1 cellular context compared by ENCODE assay signal in genomic region chrX:154526901-154527675, GRCh38.
A peak's percentile ranks its signal among the peaks of the same experiment; 100 is the strongest.
TF ChIP-seq lines count a peak whose summit lies in the region.

No MANE protein-coding gene starts in this region.

TF ChIP-seq in K562, 482 proteins besides CTCF, POLR2A, EP300 and RAD21 (continued from another document and continues in another):
- TF ChIP-seq, protein P1, sequence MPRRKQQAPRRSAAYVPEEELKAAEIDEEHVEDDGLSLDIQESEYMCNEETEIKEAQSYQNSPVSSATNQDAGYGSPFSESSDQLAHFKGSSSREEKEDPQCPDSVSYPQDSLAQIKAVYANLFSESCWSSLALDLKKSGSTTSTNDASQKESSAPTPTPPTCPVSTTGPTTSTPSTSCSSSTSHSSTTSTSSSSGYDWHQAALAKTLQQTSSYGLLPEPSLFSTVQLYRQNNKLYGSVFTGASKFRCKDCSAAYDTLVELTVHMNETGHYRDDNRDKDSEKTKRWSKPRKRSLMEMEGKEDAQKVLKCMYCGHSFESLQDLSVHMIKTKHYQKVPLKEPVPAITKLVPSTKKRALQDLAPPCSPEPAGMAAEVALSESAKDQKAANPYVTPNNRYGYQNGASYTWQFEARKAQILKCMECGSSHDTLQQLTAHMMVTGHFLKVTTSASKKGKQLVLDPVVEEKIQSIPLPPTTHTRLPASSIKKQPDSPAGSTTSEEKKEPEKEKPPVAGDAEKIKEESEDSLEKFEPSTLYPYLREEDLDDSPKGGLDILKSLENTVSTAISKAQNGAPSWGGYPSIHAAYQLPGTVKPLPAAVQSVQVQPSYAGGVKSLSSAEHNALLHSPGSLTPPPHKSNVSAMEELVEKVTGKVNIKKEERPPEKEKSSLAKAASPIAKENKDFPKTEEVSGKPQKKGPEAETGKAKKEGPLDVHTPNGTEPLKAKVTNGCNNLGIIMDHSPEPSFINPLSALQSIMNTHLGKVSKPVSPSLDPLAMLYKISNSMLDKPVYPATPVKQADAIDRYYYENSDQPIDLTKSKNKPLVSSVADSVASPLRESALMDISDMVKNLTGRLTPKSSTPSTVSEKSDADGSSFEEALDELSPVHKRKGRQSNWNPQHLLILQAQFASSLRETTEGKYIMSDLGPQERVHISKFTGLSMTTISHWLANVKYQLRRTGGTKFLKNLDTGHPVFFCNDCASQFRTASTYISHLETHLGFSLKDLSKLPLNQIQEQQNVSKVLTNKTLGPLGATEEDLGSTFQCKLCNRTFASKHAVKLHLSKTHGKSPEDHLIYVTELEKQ (CRISPR knock-in tag; IDR thresholded peaks at IDR 0.05), result no peak
- no peak for TF ChIP-seq HNRNPL (IDR thresholded peaks at IDR 0.05; ENCODE audit: low read depth, low read length)
- no peak for TF ChIP-seq NUFIP1 (IDR thresholded peaks at IDR 0.05; ENCODE audit: partially characterized antibody)
- TF ChIP-seq, protein P2, sequence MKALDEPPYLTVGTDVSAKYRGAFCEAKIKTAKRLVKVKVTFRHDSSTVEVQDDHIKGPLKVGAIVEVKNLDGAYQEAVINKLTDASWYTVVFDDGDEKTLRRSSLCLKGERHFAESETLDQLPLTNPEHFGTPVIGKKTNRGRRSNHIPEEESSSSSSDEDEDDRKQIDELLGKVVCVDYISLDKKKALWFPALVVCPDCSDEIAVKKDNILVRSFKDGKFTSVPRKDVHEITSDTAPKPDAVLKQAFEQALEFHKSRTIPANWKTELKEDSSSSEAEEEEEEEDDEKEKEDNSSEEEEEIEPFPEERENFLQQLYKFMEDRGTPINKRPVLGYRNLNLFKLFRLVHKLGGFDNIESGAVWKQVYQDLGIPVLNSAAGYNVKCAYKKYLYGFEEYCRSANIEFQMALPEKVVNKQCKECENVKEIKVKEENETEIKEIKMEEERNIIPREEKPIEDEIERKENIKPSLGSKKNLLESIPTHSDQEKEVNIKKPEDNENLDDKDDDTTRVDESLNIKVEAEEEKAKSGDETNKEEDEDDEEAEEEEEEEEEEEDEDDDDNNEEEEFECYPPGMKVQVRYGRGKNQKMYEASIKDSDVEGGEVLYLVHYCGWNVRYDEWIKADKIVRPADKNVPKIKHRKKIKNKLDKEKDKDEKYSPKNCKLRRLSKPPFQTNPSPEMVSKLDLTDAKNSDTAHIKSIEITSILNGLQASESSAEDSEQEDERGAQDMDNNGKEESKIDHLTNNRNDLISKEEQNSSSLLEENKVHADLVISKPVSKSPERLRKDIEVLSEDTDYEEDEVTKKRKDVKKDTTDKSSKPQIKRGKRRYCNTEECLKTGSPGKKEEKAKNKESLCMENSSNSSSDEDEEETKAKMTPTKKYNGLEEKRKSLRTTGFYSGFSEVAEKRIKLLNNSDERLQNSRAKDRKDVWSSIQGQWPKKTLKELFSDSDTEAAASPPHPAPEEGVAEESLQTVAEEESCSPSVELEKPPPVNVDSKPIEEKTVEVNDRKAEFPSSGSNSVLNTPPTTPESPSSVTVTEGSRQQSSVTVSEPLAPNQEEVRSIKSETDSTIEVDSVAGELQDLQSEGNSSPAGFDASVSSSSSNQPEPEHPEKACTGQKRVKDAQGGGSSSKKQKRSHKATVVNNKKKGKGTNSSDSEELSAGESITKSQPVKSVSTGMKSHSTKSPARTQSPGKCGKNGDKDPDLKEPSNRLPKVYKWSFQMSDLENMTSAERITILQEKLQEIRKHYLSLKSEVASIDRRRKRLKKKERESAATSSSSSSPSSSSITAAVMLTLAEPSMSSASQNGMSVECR (CRISPR knock-in tag; IDR thresholded peaks at IDR 0.05), result no peak
- TF ChIP-seq ZNF445 (CRISPR knock-in tag; IDR thresholded peaks at IDR 0.05; ENCODE audit: low read depth), result no peak
- TF ChIP-seq, protein P3, sequence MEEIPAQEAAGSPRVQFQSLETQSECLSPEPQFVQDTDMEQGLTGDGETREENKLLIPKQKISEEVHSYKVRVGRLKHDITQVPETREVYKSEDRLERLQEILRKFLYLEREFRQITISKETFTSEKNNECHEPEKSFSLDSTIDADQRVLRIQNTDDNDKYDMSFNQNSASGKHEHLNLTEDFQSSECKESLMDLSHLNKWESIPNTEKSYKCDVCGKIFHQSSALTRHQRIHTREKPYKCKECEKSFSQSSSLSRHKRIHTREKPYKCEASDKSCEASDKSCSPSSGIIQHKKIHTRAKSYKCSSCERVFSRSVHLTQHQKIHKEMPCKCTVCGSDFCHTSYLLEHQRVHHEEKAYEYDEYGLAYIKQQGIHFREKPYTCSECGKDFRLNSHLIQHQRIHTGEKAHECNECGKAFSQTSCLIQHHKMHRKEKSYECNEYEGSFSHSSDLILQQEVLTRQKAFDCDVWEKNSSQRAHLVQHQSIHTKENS (CRISPR knock-in tag; IDR thresholded peaks at IDR 0.05), result no peak
- no peak for TF ChIP-seq ATF2 (CRISPR knock-in tag; IDR thresholded peaks at IDR 0.05)
- no peak for TF ChIP-seq NR1H2 (CRISPR knock-in tag; IDR thresholded peaks at IDR 0.05)
- no peak for TF ChIP-seq CCAR2 (IDR thresholded peaks at IDR 0.05; ENCODE audit: low read depth, low read length)
- TF ChIP-seq ZNF551 (CRISPR knock-in tag; IDR thresholded peaks at IDR 0.05), result no peak
- no peak for TF ChIP-seq CBFA2T3 (IDR thresholded peaks at IDR 0.05)
- no peak for TF ChIP-seq SREBF1 (IDR thresholded peaks at IDR 0.05; ENCODE audit: borderline replicate concordance, low read depth, low read length)
- TF ChIP-seq, protein P4, sequence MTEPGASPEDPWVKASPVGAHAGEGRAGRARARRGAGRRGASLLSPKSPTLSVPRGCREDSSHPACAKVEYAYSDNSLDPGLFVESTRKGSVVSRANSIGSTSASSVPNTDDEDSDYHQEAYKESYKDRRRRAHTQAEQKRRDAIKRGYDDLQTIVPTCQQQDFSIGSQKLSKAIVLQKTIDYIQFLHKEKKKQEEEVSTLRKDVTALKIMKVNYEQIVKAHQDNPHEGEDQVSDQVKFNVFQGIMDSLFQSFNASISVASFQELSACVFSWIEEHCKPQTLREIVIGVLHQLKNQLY (CRISPR knock-in tag; conservative IDR thresholded peaks at IDR 0.05), result no peak
- TF ChIP-seq ZNF384 (IDR thresholded peaks at IDR 0.05; ENCODE audit: low read depth, low read length), result no peak
- TF ChIP-seq PML (IDR thresholded peaks at IDR 0.05; ENCODE audit: low read length), result no peak
- TF ChIP-seq HEY1 (CRISPR knock-in tag; IDR thresholded peaks at IDR 0.05; ENCODE audit: borderline replicate concordance), result no peak
- no peak for TF ChIP-seq SMARCA5 (IDR thresholded peaks at IDR 0.05)
- no peak for TF ChIP-seq ARID2 (IDR thresholded peaks at IDR 0.05)
- no peak for TF ChIP-seq MXI1 (IDR thresholded peaks at IDR 0.05; ENCODE audit: low read depth, low read length)
- TF ChIP-seq PKNOX1 (IDR thresholded peaks at IDR 0.05), result no peak
- no peak for TF ChIP-seq BMI1 (IDR thresholded peaks at IDR 0.05; ENCODE audit: low read length)
- no peak for TF ChIP-seq JUN (IDR thresholded peaks at IDR 0.05; ENCODE audit: borderline replicate concordance, low read depth, low read length)
- no peak for TF ChIP-seq JUN (CRISPR knock-in tag; IDR thresholded peaks at IDR 0.05; ENCODE audit: borderline replicate concordance)
- TF ChIP-seq MEIS2 (IDR thresholded peaks at IDR 0.05; ENCODE audit: partially characterized antibody), result no peak
- TF ChIP-seq NELFE (IDR thresholded peaks at IDR 0.05; ENCODE audit: insufficient read depth, insufficient read length), result no peak
- no peak for TF ChIP-seq POLR3G (IDR thresholded peaks at IDR 0.05; ENCODE audit: extremely low read depth, insufficient read length, insufficient replicate concordance)
- TF ChIP-seq ZNF232 (CRISPR knock-in tag; IDR thresholded peaks at IDR 0.05), result no peak
- TF ChIP-seq POLR2AphosphoS5 (IDR thresholded peaks at IDR 0.05; ENCODE audit: control insufficient read depth, insufficient read depth, low read depth, low read length), result no peak
- no peak for TF ChIP-seq TCF3 (CRISPR knock-in tag; IDR thresholded peaks at IDR 0.05)
- TF ChIP-seq, protein P5, sequence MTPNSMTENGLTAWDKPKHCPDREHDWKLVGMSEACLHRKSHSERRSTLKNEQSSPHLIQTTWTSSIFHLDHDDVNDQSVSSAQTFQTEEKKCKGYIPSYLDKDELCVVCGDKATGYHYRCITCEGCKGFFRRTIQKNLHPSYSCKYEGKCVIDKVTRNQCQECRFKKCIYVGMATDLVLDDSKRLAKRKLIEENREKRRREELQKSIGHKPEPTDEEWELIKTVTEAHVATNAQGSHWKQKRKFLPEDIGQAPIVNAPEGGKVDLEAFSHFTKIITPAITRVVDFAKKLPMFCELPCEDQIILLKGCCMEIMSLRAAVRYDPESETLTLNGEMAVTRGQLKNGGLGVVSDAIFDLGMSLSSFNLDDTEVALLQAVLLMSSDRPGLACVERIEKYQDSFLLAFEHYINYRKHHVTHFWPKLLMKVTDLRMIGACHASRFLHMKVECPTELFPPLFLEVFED (CRISPR knock-in tag; conservative IDR thresholded peaks at IDR 0.05), result no peak
- TF ChIP-seq THAP7 (CRISPR knock-in tag; IDR thresholded peaks at IDR 0.05), result no peak
- TF ChIP-seq ILK (tag; IDR thresholded peaks at IDR 0.05; ENCODE audit: borderline replicate concordance, low read depth), result no peak
- TF ChIP-seq RNF219 (CRISPR knock-in tag; IDR thresholded peaks at IDR 0.05), result no peak
- TF ChIP-seq ZFP36 (IDR thresholded peaks at IDR 0.05; ENCODE audit: low read depth, low read length, partially characterized antibody), result no peak
- no peak for TF ChIP-seq ZNF316 (IDR thresholded peaks at IDR 0.05)
- no peak for TF ChIP-seq PURB (CRISPR knock-in tag; IDR thresholded peaks at IDR 0.05; ENCODE audit: low read depth)
- TF ChIP-seq ZNF121 (CRISPR knock-in tag; conservative IDR thresholded peaks at IDR 0.05), result peak; percentile 1; the same call in 1 of the 2 replicates
- TF ChIP-seq SNIP1 (IDR thresholded peaks at IDR 0.05; ENCODE audit: low read depth), result no peak
- TF ChIP-seq ZNF175 (CRISPR knock-in tag; IDR thresholded peaks at IDR 0.05; ENCODE audit: low read depth), result no peak
- TF ChIP-seq ID3 (CRISPR knock-in tag; IDR thresholded peaks at IDR 0.05), result no peak
- no peak for TF ChIP-seq ID3 (tag; IDR thresholded peaks at IDR 0.05)
- no peak for TF ChIP-seq MLLT1 (IDR thresholded peaks at IDR 0.05)
- peak; percentile 51; the same call in 1 of the 2 replicates for TF ChIP-seq ATF7 (IDR thresholded peaks at IDR 0.05)
